ENCODE assay signal across 6 cellular contexts in genomic region chr19:1884719-1885334, GRCh38. TPM values are rescaled to one million over a fixed set of nuclear protein-coding genes. Genes with fewer than 3 reads are reported as not detected.
DNase-seq lines count a peak whose midpoint lies in the region; ATAC-seq lines count a peak whose summit lies in the region.

No MANE protein-coding gene starts in this region.

- peaks cover 34% of the 10 kb centered on the region for H3K4me1 ChIP-seq in effector memory CD4-positive, alpha-beta T cell (ENCODE audit: control insufficient read depth, insufficient read depth, low read length, poor library complexity, severe bottlenecking)
- peaks cover 21% of the 10 kb centered on the region for H3K4me1 ChIP-seq in rectal smooth muscle tissue (ENCODE audit: control insufficient read depth, insufficient read depth, low read length)

- H3K9ac ChIP-seq in rectal smooth muscle tissue (ENCODE audit: low read length) = peak overlapping the region; percentile 74

- H3K4me3 ChIP-seq in effector memory CD4-positive, alpha-beta T cell (ENCODE audit: insufficient read depth, low read depth, low read length, poor library complexity, severe bottlenecking) = peak overlapping the region; percentile 98
- H3K4me3 ChIP-seq in rectal smooth muscle tissue (ENCODE audit: low read length) = peak overlapping the region; percentile 92

- H3K36me3 ChIP-seq in effector memory CD4-positive, alpha-beta T cell (ENCODE audit: control insufficient read depth, insufficient read depth, low read length) = peaks cover 11% of the 10 kb centered on the region
- H3K36me3 ChIP-seq in rectal smooth muscle tissue (ENCODE audit: control insufficient read depth, insufficient read depth, low read length) = peaks cover 10% of the 10 kb centered on the region

- peak overlapping the region; percentile 88 for H3K27ac ChIP-seq in effector memory CD4-positive, alpha-beta T cell (ENCODE audit: insufficient read depth, low read length, poor library complexity, severe bottlenecking)
- H3K27ac ChIP-seq in rectal smooth muscle tissue (ENCODE audit: low read depth, low read length) = peak overlapping the region; percentile 56

- DNase-seq in Daoy (ENCODE audit: low read depth) = peak; percentile 33
- no peak for DNase-seq in effector memory CD4-positive, alpha-beta T cell
- DNase-seq in COLO829 (ENCODE audit: low spot score) = no peak

- no peaks in the 10 kb centered on the region for H3K9me3 ChIP-seq in effector memory CD4-positive, alpha-beta T cell (ENCODE audit: control insufficient read depth, low read length)

- ATAC-seq in HG03565 (IDR thresholded peaks at IDR 0.05; ENCODE audit: unreplicated experiment) = peak; percentile 11
- ATAC-seq in GM18858 (IDR thresholded peaks at IDR 0.05; ENCODE audit: unreplicated experiment) = no peak

- H3K27me3 ChIP-seq in effector memory CD4-positive, alpha-beta T cell (replicated peaks; ENCODE audit: control insufficient read depth, insufficient read depth, low read length, poor library complexity, severe bottlenecking) = no peaks in the 10 kb centered on the region
- no peaks in the 10 kb centered on the region for H3K27me3 ChIP-seq in rectal smooth muscle tissue (ENCODE audit: control insufficient read depth, insufficient read depth, low read length)

RNA-seq across cellular contexts. Expression of gene ABHD17A, which starts 0.5 kb away (rescaled TPM):
- total RNA-seq in Daoy (2014; rRNA removed; shearing (Covaris generic)) = 66.9 and 76.5 TPM in 2 replicates

RNA-seq across cellular contexts. Expression of gene ADAT3, which starts 20.4 kb away (rescaled TPM):
- 4.0 and 11.1 TPM in 2 replicates for total RNA-seq in Daoy (2014; rRNA removed; shearing (Covaris generic))

RNA-seq across cellular contexts. Expression of gene SCAMP4, which starts 20.4 kb away (rescaled TPM):
- total RNA-seq in Daoy (2014; rRNA removed; shearing (Covaris generic)) = 51.6 and 65.8 TPM in 2 replicates

RNA-seq across cellular contexts. Expression of gene KLF16, which starts 21.4 kb away (rescaled TPM):
- total RNA-seq in Daoy (2014; rRNA removed; shearing (Covaris generic)) = 5.5 and 5.7 TPM in 2 replicates

RNA-seq across cellular contexts. Expression of gene REXO1, which starts 36.5 kb away (rescaled TPM):
- total RNA-seq in Daoy (2014; rRNA removed; shearing (Covaris generic)) = 8.1 and 11.3 TPM in 2 replicates
